27 cellular contexts compared by ENCODE assay signal in the genomic region with DNA sequence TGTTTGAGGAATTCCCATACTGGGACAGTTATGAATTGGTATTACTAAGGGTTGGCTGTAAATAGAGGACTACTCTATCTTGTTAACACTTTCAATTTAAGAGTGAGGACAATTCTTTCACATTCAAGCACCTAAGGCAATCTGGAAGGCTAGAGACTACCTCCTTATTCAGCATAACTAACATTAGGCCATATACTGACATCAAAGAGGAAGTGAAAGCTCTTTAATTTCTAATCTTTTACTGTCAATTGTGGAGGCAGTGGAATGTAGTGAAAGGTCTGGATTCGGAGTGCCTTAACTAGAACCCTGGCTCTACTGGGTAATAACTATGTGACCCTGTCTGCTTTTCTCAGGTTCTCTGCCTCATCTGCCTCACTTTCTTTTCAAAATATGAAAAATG.
DNase-seq lines count a peak whose midpoint lies in the region; ATAC-seq and TF ChIP-seq lines count a peak whose summit lies in the region.
"Had no signal": no experiment of that assay in that cellular context is flagged by ENCODE, and none has a peak within 500 bp of the region (broad histone marks: within the 10 kb centered on the region; RNA-seq: fewer than 3 reads in every experiment).

No MANE protein-coding gene starts in this region.

- no peaks in the 10 kb centered on the region for H3K9me3 ChIP-seq in SJCRH30 (replicated peaks)
- H3K9me3 ChIP-seq: esophagus squamous epithelium, thoracic aorta, uterus had no signal

- no peak for TF ChIP-seq CTCF in RWPE1 (conservative IDR thresholded peaks at IDR 0.05; ENCODE audit: low read depth)

- POLR2A ChIA-PET in RWPE1 (lab: Yijun Ruan, JAX; ENCODE audit: low non-redundant PET) = no interaction called here

- no peaks in the 10 kb centered on the region for H3K4me1 ChIP-seq in SJCRH30
- H3K4me1 ChIP-seq: esophagus squamous epithelium, uterus had no signal

- H3K4me3 ChIP-seq in SJCRH30 = no peak overlapping the region
- H3K4me3 ChIP-seq: esophagus squamous epithelium, thoracic aorta, uterus had no signal

- no peak overlapping the region for H3K27ac ChIP-seq in SJCRH30
- H3K27ac ChIP-seq in RWPE1 = no peak overlapping the region
- H3K27ac ChIP-seq: esophagus squamous epithelium, thoracic aorta, uterus had no signal

- CTCF ChIA-PET in RWPE1 (lab: Yijun Ruan, JAX) = no interaction called here

- no peaks in the 10 kb centered on the region for H3K36me3 ChIP-seq in SJCRH30
- H3K36me3 ChIP-seq: esophagus squamous epithelium, thoracic aorta, uterus had no signal

- no peaks in the 10 kb centered on the region for H3K27me3 ChIP-seq in SJCRH30
- H3K27me3 ChIP-seq: esophagus squamous epithelium, uterus had no signal

- peak; percentile 6 for DNase-seq in NOMO-1 treated with DMSO at 0.1 percent for 48 hours (lab: John Stamatoyannopoulos, UW; ENCODE audit: unreplicated experiment)
- no peak for DNase-seq in stimulated activated CD4-positive, alpha-beta T cell treated with anti-CD3 and anti-CD28 coated beads, Interleukin-1b, Interleukin-23, amount 100 ng/mL, for 48 hours
- DNase-seq in SJCRH30 = no peak
- DNase-seq in RWPE1 (ENCODE audit: low spot score) = no peak
- DNase-seq: activated gamma-delta T cell treated with Interleukin-2 at 50 U/mL for 16 hours; activated T-cell treated with anti-CD3 and anti-CD28 coated beads, Interleukin-2, amount 50 U/mL, for 4 hours; CD4-positive, CD25-positive, alpha-beta regulatory T cell; central memory CD4-positive, alpha-beta T cell; esophagus squamous epithelium; foreskin melanocyte; IMR-90; left cardiac atrium; mammary epithelial cell; NCI-H1417; NCI-H2029 treated with DMSO at 0.1 percent for 48 hours; NCI-H226; nephron progenitor cell; RPMI8226; stimulated activated naive CD4-positive, alpha-beta T cell treated with Interleukin-2 at 50 U/mL for 16 hours; T-helper 2 cell; uterus had no signal

- ATAC-seq in GM18498 (IDR thresholded peaks at IDR 0.05; ENCODE audit: unreplicated experiment) = peak; percentile 60
- peak; percentile 68 for ATAC-seq in GM21526 (IDR thresholded peaks at IDR 0.05; ENCODE audit: low FRiP score, unreplicated experiment)
- ATAC-seq in HG03442 (IDR thresholded peaks at IDR 0.05; ENCODE audit: unreplicated experiment) = peak; percentile 75
- ATAC-seq in HG02610 (IDR thresholded peaks at IDR 0.05; ENCODE audit: unreplicated experiment) = no peak
- ATAC-seq: activated T-cell treated with anti-CD3 and anti-CD28 coated beads, Interleukin-2, amount 50 U/mL, for 4 hours; left cardiac atrium; SK-N-SH treated with all-trans-retinoic acid at 6 μM for 48 hours had no signal
